8 cellular contexts compared by ENCODE assay signal in the genomic region with DNA sequence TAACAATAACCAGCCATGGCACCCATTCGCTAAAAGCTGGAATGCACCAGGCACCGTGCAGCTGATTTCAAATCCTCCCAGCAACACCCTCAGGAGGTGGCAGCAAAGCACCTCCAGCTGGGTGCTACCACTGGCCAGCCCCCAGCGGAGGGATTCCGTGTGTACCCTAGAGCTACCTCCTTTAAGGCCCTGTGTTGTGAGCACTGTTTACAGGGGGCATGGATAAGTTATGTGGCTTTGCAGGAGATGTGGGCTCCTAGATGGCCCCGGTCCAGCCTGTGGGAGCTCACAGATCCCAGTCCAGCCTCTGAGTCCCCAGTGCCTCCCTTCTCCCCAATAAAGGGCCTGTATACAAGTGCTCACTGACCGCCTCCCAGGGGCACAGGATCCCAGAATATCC. TPM values are rescaled to one million over a fixed set of nuclear protein-coding genes. Genes with fewer than 3 reads are reported as not detected.
DNase-seq lines count a peak whose midpoint lies in the region; ATAC-seq, FAIRE-seq and TF ChIP-seq lines count a peak whose summit lies in the region.

No MANE protein-coding gene starts in this region.

- in situ Hi-C loops in KBM-7 (cut with MboI; ENCODE audit: low pct_unique_long_range_greater_than_20kb, low sequenced_read_pairs), result no loop called here

- peak; percentile 62 for ATAC-seq in GM21390 (IDR thresholded peaks at IDR 0.05; ENCODE audit: unreplicated experiment)

- peak overlapping the region in 44 of 59 donors; percentile 0 to 50 (median 29) for H3K4me3 ChIP-seq in dorsolateral prefrontal cortex

- intact Hi-C loops in dorsolateral prefrontal cortex (cut with DNase I), result no loop called here

- no peaks in the 10 kb centered on the region for H3K27me3 ChIP-seq in dorsolateral prefrontal cortex

- no peak for FAIRE-seq in D721Med (lab: Jason Lieb, UNC)

- peak overlapping the region in 52 of 59 donors; percentile 18 to 88 (median 69) for H3K27ac ChIP-seq in dorsolateral prefrontal cortex

- DNase-seq in D721Med (ENCODE audit: insufficient read length, low spot score), result no peak
- peak; percentile 75 for DNase-seq in KBM-7
- peak; percentile 67 for DNase-seq in activated CD4-positive, alpha-beta T cell treated with anti-CD3 and anti-CD28 coated beads for 48 hours
- peak in 2 of 10 donors; percentile 41 to 56 for DNase-seq in dorsolateral prefrontal cortex
- DNase-seq in occipital lobe (lab: John Stamatoyannopoulos, UW), result peak; percentile 26
- peak; percentile 70 for DNase-seq in ureter (ENCODE audit: low spot score)
- no peak for DNase-seq in NCI-H2107 (lab: John Stamatoyannopoulos, UW)

- peak; percentile 30 for TF ChIP-seq CTCF in D721Med (IDR thresholded peaks at IDR 0.05; ENCODE audit: insufficient read depth, missing control alignments)
- TF ChIP-seq CTCF in dorsolateral prefrontal cortex (IDR thresholded peaks at IDR 0.05 in 54 of 56, conservative IDR thresholded peaks at IDR 0.05 in 2 of 56; ENCODE audit: low read depth in 1 of 56, partially characterized antibody in 56 of 56), result peak in 40 of 56 donors; percentile 7 to 65 (median 36)

RNA-seq across cellular contexts. Expression of a gene that starts 27.1 kb away (rescaled TPM):
- 100 to 1,000 TPM in 42 of 120 experiments, 10 to 100 TPM in 78; 56.1 to 138 (median 94.7) TPM for total RNA-seq in dorsolateral prefrontal cortex
- 50.1 TPM for total RNA-seq in occipital lobe
- total RNA-seq in ureter, result 118 TPM

Comparison
In these comparisons a context has a peak if more than half of its experiments do, and no peak if none do; other contexts are left out.
1. DNase-seq: peak in KBM-7 (single experiment), activated CD4-positive, alpha-beta T cell treated with anti-CD3 and anti-CD28 coated beads for 48 hours (single experiment), occipital lobe (single experiment) and ureter (single experiment); none in D721Med (single experiment) and NCI-H2107 (single experiment).